In the genomic region with DNA sequence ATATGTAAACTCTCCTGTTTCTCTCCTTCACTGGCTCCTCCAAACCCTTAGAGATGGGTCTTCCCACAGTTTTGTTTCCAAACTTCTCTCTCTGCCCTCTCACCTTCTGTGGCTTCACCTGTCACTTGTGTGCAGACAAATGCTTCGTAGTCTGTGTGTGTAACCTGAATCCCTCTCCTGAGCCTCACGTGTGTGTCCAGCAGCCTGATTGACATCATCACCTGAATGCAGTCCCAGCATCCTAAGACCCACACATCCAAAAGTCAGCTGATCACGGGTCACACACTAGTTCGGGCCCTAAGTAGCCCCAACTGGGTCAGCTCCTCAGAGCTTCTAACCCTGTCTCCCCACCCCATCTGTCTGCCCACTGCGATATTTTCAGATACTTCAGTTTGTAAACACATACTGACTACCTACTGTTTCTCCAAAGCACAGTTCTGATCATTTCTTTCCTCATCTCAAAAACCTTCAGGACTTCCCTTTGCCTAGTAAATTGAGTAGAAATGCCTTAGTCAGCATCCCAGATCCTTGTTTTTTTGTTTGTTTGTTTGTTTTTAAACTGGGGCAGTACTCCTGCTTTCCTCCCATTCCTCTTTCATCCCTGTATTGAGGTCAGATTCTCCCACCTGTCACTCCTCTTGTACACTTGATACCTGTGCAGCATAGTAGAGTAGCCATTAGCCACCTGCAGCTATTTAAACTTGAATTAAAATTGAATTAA, we compare ENCODE assay signal across 19 cellular contexts. TPM values are rescaled to one million over a fixed set of nuclear protein-coding genes. Genes with fewer than 3 reads are reported as not detected.
DNase-seq lines count a peak whose midpoint lies in the region; ATAC-seq, FAIRE-seq and TF ChIP-seq lines count a peak whose summit lies in the region.
"Had no signal": no experiment of that assay in that cellular context is flagged by ENCODE, and none has a peak within 500 bp of the region (broad histone marks: within the 10 kb centered on the region; RNA-seq: fewer than 3 reads in every experiment).

No MANE protein-coding gene starts in this region.

- no peak overlapping the region for H4K91ac ChIP-seq in IMR-90 (ENCODE audit: insufficient read depth, low read depth, low read length)

- no peaks in the 10 kb centered on the region for H3K9me3 Mint-ChIP-seq in activated CD8-positive, alpha-beta memory T cell treated with anti-CD3 and anti-CD28 coated beads, Interleukin-2, amount 10 ng/mL, durations not matched to agents 7 days and 5 days (ENCODE audit: low read depth)

- no peak overlapping the region for H2AFZ ChIP-seq in IMR-90 (replicated peaks; ENCODE audit: low read length, poor library complexity)
- H2AFZ ChIP-seq: GM23248, PC-9 had no signal

- H3K4me3 Mint-ChIP-seq in T-helper 17 cell, result no peak overlapping the region
- H3K4me3 Mint-ChIP-seq in activated CD8-positive, alpha-beta memory T cell treated with anti-CD3 and anti-CD28 coated beads, Interleukin-2, amount 10 ng/mL, durations not matched to agents 7 days and 5 days, result no peak overlapping the region

- H3K4me2 ChIP-seq in A549 (no peak overlapping the region), IMR-90 (ENCODE audit: low read depth, low read length) (no peak overlapping the region)
- H3K4me2 ChIP-seq: BLaER1 treated with 17β-estradiol and CSF1 and Interleukin-3, amounts not matched to agents 10 nM and 100 nM; PC-9 had no signal

- ATAC-seq in A549 (no peak), IMR-90 (ENCODE audit: low read depth) (no peak), T-helper 17 cell (no peak), left lobe of liver (no peak), GM18502 (IDR thresholded peaks at IDR 0.05; ENCODE audit: poor library complexity, unreplicated experiment) (no peak)
- no peak for ATAC-seq in activated CD8-positive, alpha-beta memory T cell treated with anti-CD3 and anti-CD28 coated beads, Interleukin-2, amount 10 ng/mL, durations not matched to agents 7 days and 5 days

- H3K14ac ChIP-seq in IMR-90 (replicated peaks; ENCODE audit: low read depth, low read length), result no peak overlapping the region

- no peak overlapping the region for H2AK5ac ChIP-seq in IMR-90 (ENCODE audit: low read depth, low read length)

- H2AK9ac ChIP-seq in IMR-90 (replicated peaks; ENCODE audit: low read depth, low read length, poor library complexity), result no peak overlapping the region

- no peak overlapping the region for H3K18ac ChIP-seq in IMR-90 (ENCODE audit: low read depth, low read length)

- TF ChIP-seq CTCF in A549 (IDR thresholded peaks at IDR 0.05) (no peak), IMR-90 (conservative IDR thresholded peaks at IDR 0.05; ENCODE audit: low read depth, low read length) (no peak)

- H3K27me3 ChIP-seq in IMR-90 (ENCODE audit: control insufficient read depth, insufficient read depth, low read length), result no peaks in the 10 kb centered on the region
- H3K27me3 ChIP-seq: BLaER1 treated with 17β-estradiol and CSF1 and Interleukin-3, amounts not matched to agents 10 nM and 100 nM had no signal

- in situ Hi-C loops in IMR-90 (cut with MboI; ENCODE audit: low sequenced_read_pairs), result no loop called here

- peaks cover 0 to 2% of the 10 kb centered on the region in 2 experiments; a peak in 1 of 4 replicates for H3K79me1 ChIP-seq in IMR-90 (ENCODE audit: low read depth in 1 of 2, low read length in 2 of 2)

- H3K4ac ChIP-seq in IMR-90 (ENCODE audit: low read depth, low read length), result no peak overlapping the region

- no peak overlapping the region for H3K56ac ChIP-seq in IMR-90 (ENCODE audit: extremely low read depth, insufficient read depth, low read length)

- H3K4me3 ChIP-seq in A549 (no peak overlapping the region), IMR-90 (ENCODE audit: insufficient read depth, low read depth, low read length) (no peak overlapping the region)
- H3K4me3 ChIP-seq: BLaER1 treated with 17β-estradiol and CSF1 and Interleukin-3, amounts not matched to agents 10 nM and 100 nM; GM23248; PC-9 had no signal

- H3K4me1 Mint-ChIP-seq in T-helper 17 cell, result peaks cover 13% of the 10 kb centered on the region
- H3K4me1 Mint-ChIP-seq in activated CD8-positive, alpha-beta memory T cell treated with anti-CD3 and anti-CD28 coated beads, Interleukin-2, amount 10 ng/mL, durations not matched to agents 7 days and 5 days, result peaks cover 4% of the 10 kb centered on the region

- no peak overlapping the region for H2BK5ac ChIP-seq in IMR-90 (ENCODE audit: low read depth, low read length, poor library complexity, severe bottlenecking)

- no peak for DNase-seq in A549 (ENCODE audit: low read depth in 1 of 2, low spot score in 1 of 2)
- no peak for DNase-seq in IMR-90
- DNase-seq in T-helper 17 cell, result no peak
- DNase-seq in left lobe of liver (ENCODE audit: low spot score), result peak; percentile 15
- DNase-seq in NCI-H526 (lab: John Stamatoyannopoulos, UW), result no peak
- DNase-seq in NCI-H82 (lab: John Stamatoyannopoulos, UW), result no peak
- no peak for DNase-seq in activated CD8-positive, alpha-beta memory T cell treated with anti-CD3 and anti-CD28 coated beads, Interleukin-2, amount 10 ng/mL, durations not matched to agents 7 days and 5 days
- DNase-seq: GM23248, HCEC 1CT, NCI-H1105, NCI-H1694, NCI-H446 treated with DMSO at 0.1 percent for 48 hours, PC-9 had no signal

- intact Hi-C loops in IMR-90 (cut with micrococcal nuclease), result no loop called here

- dilution Hi-C loops in IMR-90 (cut with HindIII; ENCODE audit: low sequenced_read_pairs, unreplicated experiment), result no loop called here

- peak overlapping the region; percentile 53 for H3K27ac Mint-ChIP-seq in T-helper 17 cell
- H3K27ac Mint-ChIP-seq in activated CD8-positive, alpha-beta memory T cell treated with anti-CD3 and anti-CD28 coated beads, Interleukin-2, amount 10 ng/mL, durations not matched to agents 7 days and 5 days, result no peak overlapping the region

- TF ChIP-seq EP300 in A549 (IDR thresholded peaks at IDR 0.05), result no peak

- no peak overlapping the region for H3K9ac ChIP-seq in IMR-90 (ENCODE audit: low read depth, low read length)
- H3K9ac ChIP-seq: BLaER1 treated with 17β-estradiol and CSF1 and Interleukin-3, amounts not matched to agents 10 nM and 100 nM; GM23248 had no signal

- no peak overlapping the region for H3K27ac ChIP-seq in A549
- H3K27ac ChIP-seq in IMR-90 (ENCODE audit: insufficient read depth, low read length), result no peak overlapping the region
- H3K27ac ChIP-seq: BLaER1 treated with 17β-estradiol and CSF1 and Interleukin-3, amounts not matched to agents 10 nM and 100 nM; GM23248; PC-9; RWPE1 had no signal

- H4K5ac ChIP-seq in IMR-90 (ENCODE audit: low read depth, low read length), result no peak overlapping the region

- no peak overlapping the region for H2BK20ac ChIP-seq in IMR-90 (ENCODE audit: low read depth, low read length)

- no peaks in the 10 kb centered on the region; the same call in 1 of the 2 replicates for H3K9me1 ChIP-seq in IMR-90 (ENCODE audit: insufficient read depth, low read length)

- H3K36me3 Mint-ChIP-seq in T-helper 17 cell (ENCODE audit: low read depth), result peaks cover 23% of the 10 kb centered on the region
- H3K36me3 Mint-ChIP-seq in activated CD8-positive, alpha-beta memory T cell treated with anti-CD3 and anti-CD28 coated beads, Interleukin-2, amount 10 ng/mL, durations not matched to agents 7 days and 5 days, result peaks cover 12% of the 10 kb centered on the region

- no peak overlapping the region for H2BK120ac ChIP-seq in IMR-90 (ENCODE audit: low read depth, low read length)

- H3K9me3 ChIP-seq in A549 (no peaks in the 10 kb centered on the region), IMR-90 (ENCODE audit: control insufficient read depth, insufficient read depth, low read length) (no peaks in the 10 kb centered on the region), T-helper 17 cell (ENCODE audit: control insufficient read depth, low read length, poor library complexity, severe bottlenecking) (no peaks in the 10 kb centered on the region)
- H3K9me3 ChIP-seq: BLaER1 treated with 17β-estradiol and CSF1 and Interleukin-3, amounts not matched to agents 10 nM and 100 nM had no signal

- no peak overlapping the region for H3K23ac ChIP-seq in IMR-90 (ENCODE audit: low read depth, low read length)

- H2BK15ac ChIP-seq in IMR-90 (ENCODE audit: low read depth, low read length), result no peak overlapping the region

- no peaks in the 10 kb centered on the region for H4K20me1 ChIP-seq in IMR-90 (ENCODE audit: insufficient read depth, low read length)
- H4K20me1 ChIP-seq: BLaER1 treated with 17β-estradiol and CSF1 and Interleukin-3, amounts not matched to agents 10 nM and 100 nM had no signal

- no TSS peak for BruUV-seq in IMR-90 (replicated peaks; lab: Mats Ljungman, UMichigan)

- no peaks in the 10 kb centered on the region for H3K27me3 Mint-ChIP-seq in T-helper 17 cell
- H3K27me3 Mint-ChIP-seq in activated CD8-positive, alpha-beta memory T cell treated with anti-CD3 and anti-CD28 coated beads, Interleukin-2, amount 10 ng/mL, durations not matched to agents 7 days and 5 days, result no peaks in the 10 kb centered on the region

- CTCF ChIA-PET in A549 (lab: Yijun Ruan, JAX), result interaction anchor here (0.9 kb wide), 1 partner anchor 11 kb away, joined by 4 read pairs; no protein-coding TSS in a partner anchor
- CTCF ChIA-PET in IMR-90 (lab: Yijun Ruan, JAX), result interaction anchor here (0.7 kb wide), 1 partner anchor 22 kb away, joined by 5 read pairs; no protein-coding TSS in a partner anchor
- CTCF ChIA-PET in activated CD8-positive, alpha-beta memory T cell treated with anti-CD3 and anti-CD28 coated beads, Interleukin-2, amount 10 ng/mL, durations not matched to agents 7 days and 5 days (lab: Charles Lee), result interaction anchor here (1.2 kb wide), 1 partner anchor 10 kb away, joined by 4 read pairs; no protein-coding TSS in a partner anchor

- no peak overlapping the region for H4K8ac ChIP-seq in IMR-90 (ENCODE audit: low read depth in 2 of 2, low read length in 2 of 2)

- no peak for TF ChIP-seq POLR2A in A549 (IDR thresholded peaks at IDR 0.05; ENCODE audit: low read length)
- no peak for TF ChIP-seq POLR2A in IMR-90 (IDR thresholded peaks at IDR 0.05; ENCODE audit: low read depth, low read length)

- H3K4me1 ChIP-seq in A549, result peaks cover 8% of the 10 kb centered on the region; the same call in 2 of the 3 replicates
- peaks cover 5% of the 10 kb centered on the region; the same call in 1 of the 2 replicates for H3K4me1 ChIP-seq in IMR-90 (ENCODE audit: control insufficient read depth, insufficient read depth, low read length)

- no peak for FAIRE-seq in A549 (lab: Jason Lieb, UNC)
- FAIRE-seq: D721Med, GM12891, GM18507 had no signal

- POLR2A ChIA-PET in A549 (lab: Yijun Ruan, JAX) (no interaction called here), IMR-90 (lab: Charles Lee; ENCODE audit: unreplicated experiment) (no interaction called here)

- no peak for TF ChIP-seq RAD21 in A549 (conservative IDR thresholded peaks at IDR 0.05 in 1 of 2, IDR thresholded peaks at IDR 0.05 in 1 of 2)
- no peak for TF ChIP-seq RAD21 in IMR-90 (IDR thresholded peaks at IDR 0.05; ENCODE audit: low read length)

- 78% methylated on average over 5 of the region's 5 CpGs for WGBS in A549 (ENCODE audit: missing lambda C conversion rate)
- 60% methylated on average over 3 of the region's 5 CpGs; no CpG with 5 or more reads in 1 of the 2 experiments for WGBS in IMR-90 (ENCODE audit: extremely low coverage in 2 of 2, insufficient read length in 1 of 2), 2 experiments

- H3K36me3 ChIP-seq in IMR-90 (ENCODE audit: control insufficient read depth, insufficient read depth, low read length), result peaks cover 8% of the 10 kb centered on the region

RNA-seq across cellular contexts. Expression of gene FNTB, which starts 23.7 kb away (rescaled TPM):
- polyA plus RNA-seq in A549 (2011; rRNA removed) (28.5 and 35.8 TPM in 2 replicates), A549 (2017; fragmentation: RNase III; extraction: RNeasy Plus Mini Kit Qiagen cat#74134 plus additional on column Dnase treatment) (31.2 to 41.9 TPM (median 37.3 TPM) in 3 replicates), IMR-90 (2012; rRNA removed) (17.8 and 18.5 TPM in 2 replicates)
- polyA plus RNA-seq in A549 (2012; cell fraction: cytosol; rRNA removed), result 25.8 and 32.5 TPM in 2 replicates
- polyA plus RNA-seq in A549 (2012; cell fraction: nucleus; rRNA removed), result 45.2 TPM in 2 replicates
- polyA minus RNA-seq in A549 (2011; rRNA and poly(A)+ RNA removed), result 67.5 and 73.5 TPM in 2 replicates
- total RNA-seq in IMR-90 (2012; rRNA removed) (8.1 and 9.9 TPM in 2 replicates), T-helper 17 cell (10 to 100 TPM; 14.2 to 22.5 TPM), left lobe of liver (9.9 TPM)
- polyA plus RNA-seq in IMR-90 (2012; cell fraction: cytosol; rRNA removed), result 11.6 and 15.5 TPM in 2 replicates
- 24.1 and 27.4 TPM in 2 replicates for polyA plus RNA-seq in IMR-90 (2012; cell fraction: nucleus; rRNA removed; ENCODE audit: low replicate concordance)
- 10 to 100 TPM; 15.0 to 15.6 TPM for total RNA-seq in activated CD8-positive, alpha-beta memory T cell treated with anti-CD3 and anti-CD28 coated beads, Interleukin-2, amount 10 ng/mL, durations not matched to agents 7 days and 5 days

RNA-seq across cellular contexts. Expression of gene RAB15, which starts 38.2 kb away (rescaled TPM):
- 32.2 and 33.1 TPM in 2 replicates for polyA plus RNA-seq in A549 (2011; rRNA removed)
- 17.8 and 22.4 TPM in 2 replicates for polyA plus RNA-seq in A549 (2012; cell fraction: cytosol; rRNA removed)
- 37.9 and 39.8 TPM in 2 replicates for polyA plus RNA-seq in A549 (2012; cell fraction: nucleus; rRNA removed)
- 27.1 to 35.1 TPM (median 31.6 TPM) in 3 replicates for polyA plus RNA-seq in A549 (2017; fragmentation: RNase III; extraction: RNeasy Plus Mini Kit Qiagen cat#74134 plus additional on column Dnase treatment)
- 22.3 and 25.9 TPM in 2 replicates for polyA minus RNA-seq in A549 (2011; rRNA and poly(A)+ RNA removed)
- 3.3 and 3.4 TPM in 2 replicates for total RNA-seq in IMR-90 (2012; rRNA removed)
- 7.0 and 7.8 TPM in 2 replicates for polyA plus RNA-seq in IMR-90 (2012; rRNA removed)
- 4.5 and 5.1 TPM in 2 replicates for polyA plus RNA-seq in IMR-90 (2012; cell fraction: cytosol; rRNA removed)
- polyA plus RNA-seq in IMR-90 (2012; cell fraction: nucleus; rRNA removed; ENCODE audit: low replicate concordance), result 15.7 and 20.4 TPM in 2 replicates
- total RNA-seq in T-helper 17 cell, result 1 to 10 TPM; 4.8 to 5.8 TPM
- 6.8 TPM for total RNA-seq in left lobe of liver
- 1 to 10 TPM; 2.1 to 2.3 TPM for total RNA-seq in activated CD8-positive, alpha-beta memory T cell treated with anti-CD3 and anti-CD28 coated beads, Interleukin-2, amount 10 ng/mL, durations not matched to agents 7 days and 5 days
